Comparison of ENCODE assay signal across 21 cellular contexts in the genomic region with DNA sequence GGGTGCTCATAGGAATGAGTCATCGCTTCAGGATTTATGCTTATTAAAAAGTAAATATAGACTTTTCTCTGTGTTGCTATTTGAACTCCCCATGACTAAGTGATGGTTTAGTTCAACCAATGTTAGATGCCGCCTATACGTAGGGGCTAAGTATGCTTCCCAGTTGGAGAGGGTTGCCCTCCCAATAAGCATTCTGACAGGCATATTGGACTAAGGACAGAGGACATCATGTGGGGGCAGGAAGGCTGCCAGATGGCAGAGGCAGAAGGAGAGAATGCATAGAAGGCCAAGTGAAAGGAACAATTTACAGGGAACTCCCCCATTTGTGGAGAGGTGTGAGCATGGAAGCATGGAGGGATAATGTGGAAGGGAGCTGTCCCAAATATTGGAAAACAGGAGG.
"Had no signal": no experiment of that assay in that cellular context is flagged by ENCODE, and none has a peak within 500 bp of the region (broad histone marks: within the 10 kb centered on the region; RNA-seq: fewer than 3 reads in every experiment).

No MANE protein-coding gene starts in this region.

- H3K4me1 ChIP-seq: body of pancreas, pancreas, psoas muscle, right atrium auricular region, upper lobe of right lung had no signal

- H3K27ac ChIP-seq: body of pancreas, pancreas, psoas muscle, right atrium auricular region, upper lobe of right lung had no signal

- H3K4me3 Mint-ChIP-seq: activated naive CD4-positive, alpha-beta T cell treated with anti-CD3 and anti-CD28 coated beads for 36 hours; activated T-cell treated with anti-CD3 and anti-CD28 coated beads, Interleukin-2, amount 50 U/mL, for 72 hours; effector memory CD8-positive, alpha-beta T cell; memory B cell; nephron had no signal

- H3K27ac Mint-ChIP-seq: activated naive CD4-positive, alpha-beta T cell treated with anti-CD3 and anti-CD28 coated beads for 36 hours; activated T-cell treated with anti-CD3 and anti-CD28 coated beads, Interleukin-2, amount 50 U/mL, for 72 hours; effector memory CD8-positive, alpha-beta T cell; memory B cell; nephron had no signal

- DNase-seq: activated CD4-positive, alpha-beta T cell treated with anti-CD3 and anti-CD28 coated beads for 1 hour; activated effector memory CD4-positive, alpha-beta T cell treated with Interleukin-2 at 50 U/mL for 16 hours; activated naive CD4-positive, alpha-beta T cell treated with anti-CD3 and anti-CD28 coated beads for 36 hours; activated T-cell treated with anti-CD3 and anti-CD28 coated beads, Interleukin-2, amount 50 U/mL, for 72 hours; anterior cingulate cortex; body of pancreas; effector memory CD8-positive, alpha-beta T cell; foreskin melanocyte; hippocampal formation; pancreas; psoas muscle; stimulated activated CD4-positive, alpha-beta T cell treated with anti-CD3 and anti-CD28 coated beads, Interleukin-4, amount 100 ng/mL, for 4 hours; stimulated activated naive CD8-positive, alpha-beta T cell treated with anti-CD3 and anti-CD28 coated beads, Interleukin-15, Interleukin-2, amounts not matched to agents 100 U/mL and 50 U/mL, for 24 hours; T-helper 9 cell; upper lobe of right lung had no signal

- H3K36me3 Mint-ChIP-seq: memory B cell had no signal

- H3K9me3 Mint-ChIP-seq: activated naive CD4-positive, alpha-beta T cell treated with anti-CD3 and anti-CD28 coated beads for 36 hours; activated T-cell treated with anti-CD3 and anti-CD28 coated beads, Interleukin-2, amount 50 U/mL, for 72 hours; effector memory CD8-positive, alpha-beta T cell; memory B cell; nephron had no signal

- H3K27me3 ChIP-seq: body of pancreas, pancreas, right atrium auricular region, upper lobe of right lung had no signal

- H3K36me3 ChIP-seq: pancreas, right atrium auricular region, upper lobe of right lung had no signal

- H3K4me1 Mint-ChIP-seq: memory B cell, nephron had no signal

- FAIRE-seq: colon, endothelial cell of umbilical vein, pancreas had no signal

- H3K9me3 ChIP-seq: body of pancreas, pancreas, psoas muscle, right atrium auricular region, upper lobe of right lung had no signal

- H3K4me3 ChIP-seq: body of pancreas, pancreas, psoas muscle, right atrium auricular region, upper lobe of right lung had no signal

- ATAC-seq: activated T-cell treated with anti-CD3 and anti-CD28 coated beads, Interleukin-2, amount 50 U/mL, for 72 hours; body of pancreas; effector memory CD8-positive, alpha-beta T cell; esophagus mucosa; pancreas; psoas muscle; stimulated activated naive CD8-positive, alpha-beta T cell treated with anti-CD3 and anti-CD28 coated beads, Interleukin-15, Interleukin-2, amounts not matched to agents 100 U/mL and 50 U/mL, for 24 hours; upper lobe of right lung had no signal
